23 cellular contexts compared by ENCODE assay signal in genomic region chr9:103757062-103757461, GRCh38.
"Had no signal": no experiment of that assay in that cellular context is flagged by ENCODE, and none has a peak within 500 bp of the region (broad histone marks: within the 10 kb centered on the region; RNA-seq: fewer than 3 reads in every experiment).

No MANE protein-coding gene starts in this region.

- H3K4me3 Mint-ChIP-seq: mesothelial cell of epicardium; natural killer cell; neural crest cell; stimulated activated memory B cell treated with anti-CD40 and anti-IgM and Interleukin-4, amounts not matched to agents 10 μg/mL and 1 μg/mL and 100 μg/mL, for 72 hours; stimulated activated naive CD8-positive, alpha-beta T cell treated with anti-CD3 and anti-CD28 coated beads, Interleukin-15, Interleukin-2, amounts not matched to agents 100 ng/mL and 50 ng/mL, for 24 hours had no signal

- DNase-seq: cortex of kidney; dorsolateral prefrontal cortex; effector memory CD4-positive, alpha-beta T cell; foreskin melanocyte; head of caudate nucleus; hippocampal formation; kidney glomerular epithelial cell; natural killer cell; occipital lobe; pancreas; right lobe of liver; stimulated activated CD4-positive, alpha-beta T cell treated with anti-CD3 and anti-CD28 coated beads, Interleukin-4, amount 100 ng/mL, for 1 hour; stimulated activated CD8-positive, alpha-beta memory T cell treated with anti-CD3 and anti-CD28 coated beads, Interleukin-4, amount 100 ng/mL, for 48 hours; testis; upper lobe of right lung had no signal

- H3K27me3 ChIP-seq: dorsolateral prefrontal cortex, pancreas, right lobe of liver, testis, tibial nerve, upper lobe of right lung, vagina had no signal

- H3K27ac ChIP-seq: dorsolateral prefrontal cortex, pancreas, prostate gland, right lobe of liver, testis, tibial nerve, upper lobe of right lung, vagina had no signal

- H3K27ac Mint-ChIP-seq: mesothelial cell of epicardium; natural killer cell; stimulated activated memory B cell treated with anti-CD40 and anti-IgM and Interleukin-4, amounts not matched to agents 10 μg/mL and 1 μg/mL and 100 μg/mL, for 72 hours; stimulated activated naive CD8-positive, alpha-beta T cell treated with anti-CD3 and anti-CD28 coated beads, Interleukin-15, Interleukin-2, amounts not matched to agents 100 ng/mL and 50 ng/mL, for 24 hours had no signal

- H3K4me1 Mint-ChIP-seq: mesothelial cell of epicardium; natural killer cell; stimulated activated memory B cell treated with anti-CD40 and anti-IgM and Interleukin-4, amounts not matched to agents 10 μg/mL and 1 μg/mL and 100 μg/mL, for 72 hours had no signal

- H3K4me1 ChIP-seq: pancreas, prostate gland, right lobe of liver, testis, tibial nerve, upper lobe of right lung, vagina had no signal

- H3K36me3 Mint-ChIP-seq: mesothelial cell of epicardium; stimulated activated memory B cell treated with anti-CD40 and anti-IgM and Interleukin-4, amounts not matched to agents 10 μg/mL and 1 μg/mL and 100 μg/mL, for 72 hours had no signal

- H3K9me3 ChIP-seq: pancreas, prostate gland, right lobe of liver, testis, tibial nerve, upper lobe of right lung, vagina had no signal

- ATAC-seq: left lobe of liver; natural killer cell; pancreas; right lobe of liver; stimulated activated memory B cell treated with anti-CD40 and anti-IgM and Interleukin-4, amounts not matched to agents 10 μg/mL and 1 μg/mL and 100 μg/mL, for 72 hours; upper lobe of right lung had no signal

- H3K9me3 Mint-ChIP-seq: neural crest cell; stimulated activated memory B cell treated with anti-CD40 and anti-IgM and Interleukin-4, amounts not matched to agents 10 μg/mL and 1 μg/mL and 100 μg/mL, for 72 hours; stimulated activated naive CD8-positive, alpha-beta T cell treated with anti-CD3 and anti-CD28 coated beads, Interleukin-15, Interleukin-2, amounts not matched to agents 100 ng/mL and 50 ng/mL, for 24 hours had no signal

- H3K36me3 ChIP-seq: pancreas, prostate gland, right lobe of liver, tibial nerve, upper lobe of right lung, vagina had no signal

- H3K4me3 ChIP-seq: dorsolateral prefrontal cortex, pancreas, prostate gland, right lobe of liver, testis, tibial nerve, upper lobe of right lung, vagina had no signal
